20 cellular contexts compared by ENCODE assay signal in genomic region chr3:127121850-127122249, GRCh38.
"Had no signal": no experiment of that assay in that cellular context is flagged by ENCODE, and none has a peak within 500 bp of the region (broad histone marks: within the 10 kb centered on the region; RNA-seq: fewer than 3 reads in every experiment).

No MANE protein-coding gene starts in this region.

- ATAC-seq: SK-N-SH treated with all-trans-retinoic acid at 6 μM for 48 hours had no signal

- DNase-seq: KBM-7, MV-4-11, NCI-H1048, NCI-H1105, NCI-H1436 treated with DMSO at 0.1 percent for 48 hours, NCI-H1694, NCI-H187 treated with DMSO at 0.1 percent for 48 hours, NCI-H2029 treated with DMSO at 0.1 percent for 48 hours, NCI-H2171 treated with DMSO at 0.1 percent for 48 hours, NCI-H2227 treated with DMSO at 0.1 percent for 48 hours, NCI-H524, NCI-H526 treated with DMSO at 0.1 percent for 48 hours, NCI-H774, OCI-M1, PC-9, Peyer's patch, SHP77 treated with DMSO at 0.1 percent for 48 hours, SJCRH30, T-helper 1 cell had no signal
